ENCODE assay signal across 8 cellular contexts in the genomic region with DNA sequence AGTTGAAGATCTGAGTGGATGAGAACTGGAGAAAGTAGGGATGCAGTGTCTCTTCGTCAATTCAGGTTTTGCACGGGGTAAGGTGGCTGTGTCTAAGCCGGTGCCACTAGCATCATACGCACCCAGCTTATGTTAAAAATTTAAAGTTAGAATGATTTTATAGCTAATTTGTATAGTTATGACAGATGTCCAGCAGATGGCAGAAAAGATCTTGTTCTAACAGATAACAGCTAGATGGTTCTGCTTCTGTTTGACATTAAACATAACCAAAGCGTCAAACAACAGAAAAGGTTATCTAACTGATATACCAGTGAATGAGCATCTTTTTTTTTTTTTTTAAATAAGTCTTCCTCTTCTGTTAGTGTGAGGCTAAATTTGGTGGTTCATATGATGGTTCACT. TPM values are rescaled to one million over a fixed set of nuclear protein-coding genes. Genes with fewer than 3 reads are reported as not detected.
DNase-seq lines count a peak whose midpoint lies in the region; ATAC-seq, FAIRE-seq and TF ChIP-seq lines count a peak whose summit lies in the region.

No MANE protein-coding gene starts in this region.

- no peaks in the 10 kb centered on the region for H3K79me2 ChIP-seq in K562 (ENCODE audit: control insufficient read depth, insufficient read depth, low read length)

- no peak overlapping the region for H3K27ac ChIP-seq in K562 (ENCODE audit: extremely low read depth, low read depth, low read length)

- CTCF ChIA-PET in K562 (lab: Yijun Ruan, JAX; ENCODE audit: low intra/inter-chr PET ratio), result interaction anchor here (0.6 to 3.2 kb wide), 13 partner anchors 13 to 356 kb away, joined by 3 to 46 read pairs (median 5); no protein-coding TSS in a partner anchor

- intact Hi-C loops in K562 (cut with micrococcal nuclease), result loop anchor here (1.0 to 10.0 kb wide), 5 partner anchors 55 to 291 kb away; no protein-coding TSS in a partner anchor
- intact Hi-C loops in left colon (cut with DNase I, micrococcal nuclease), result loop anchor here in 1 of 2 donors (5.0 kb wide), 2 partner anchors 79 to 99 kb away; no protein-coding TSS in a partner anchor

- H3K4me1 Mint-ChIP-seq in activated T-cell treated with anti-CD3 and anti-CD28 coated beads, Interleukin-2, amount 50 U/mL, for 24 hours (ENCODE audit: low read depth), result peaks cover 3% of the 10 kb centered on the region

- TF ChIP-seq EP300 in K562 (IDR thresholded peaks at IDR 0.05; ENCODE audit: low read length), result no peak

- peak; percentile 31 for FAIRE-seq in GM19239 (lab: Jason Lieb, UNC)
- FAIRE-seq in K562 (lab: Jason Lieb, UNC), result peak; percentile 37

- DNase-seq in AG10803 (ENCODE audit: low read depth) (peak; percentile 63), GM19239 (ENCODE audit: insufficient read length, low spot score) (peak; percentile 16), NCI-H226 (peak; percentile 16), K562 (ENCODE audit: extremely low read depth in 1 of 4, low spot score in 3 of 4) (peak; percentile 36 to 72 (median 46)), left colon (no peak)
- no peak for DNase-seq in activated T-cell treated with anti-CD3 and anti-CD28 coated beads, Interleukin-2, amount 50 U/mL, for 24 hours

- 0 out of 2 replicates have a peak, but pooled peaks cover 4% of the 10 kb centered on the region for H3K9me3 ChIP-seq in K562 (replicated peaks; ENCODE audit: control insufficient read depth, insufficient read depth, low read depth, low read length)

- H3K9ac ChIP-seq in K562 (ENCODE audit: insufficient read depth in 1 of 2, low read depth in 2 of 2, low read length in 2 of 2), result no peak overlapping the region

- POLR2A ChIA-PET in K562 (lab: Yijun Ruan, JAX), result interaction anchor here (0.6 to 1.5 kb wide), 5 partner anchors 10 to 125 kb away, joined by 3 to 7 read pairs (median 5); no protein-coding TSS in a partner anchor

- no peak for TF ChIP-seq POLR2A in K562 (conservative IDR thresholded peaks at IDR 0.05)

- no peaks in the 10 kb centered on the region for H3K36me3 Mint-ChIP-seq in activated T-cell treated with anti-CD3 and anti-CD28 coated beads, Interleukin-2, amount 50 U/mL, for 24 hours (ENCODE audit: low read depth)

- no peaks in the 10 kb centered on the region for H3K9me1 ChIP-seq in K562 (ENCODE audit: control insufficient read depth, insufficient read depth, low read length)

- H3K4me3 ChIP-seq in AG10803 (ENCODE audit: low read length), result no peak overlapping the region
- no peak overlapping the region for H3K4me3 ChIP-seq in K562

- no peak overlapping the region for H3K4me2 ChIP-seq in K562 (ENCODE audit: insufficient read depth, low read length)

- ATAC-seq in K562, result peak; percentile 45
- peak; percentile 70 for ATAC-seq in left colon
- ATAC-seq in HG02623 (IDR thresholded peaks at IDR 0.05; ENCODE audit: unreplicated experiment), result no peak
- ATAC-seq in HG03159 (IDR thresholded peaks at IDR 0.05; ENCODE audit: unreplicated experiment), result no peak

- no peaks in the 10 kb centered on the region for H3K27me3 ChIP-seq in K562 (ENCODE audit: control insufficient read depth in 2 of 2, insufficient read depth in 2 of 2, low read length in 2 of 2)

- BruUV-seq in K562 (replicated peaks; lab: Mats Ljungman, UMichigan), result no TSS peak

- in situ Hi-C loops in K562 (cut with MboI), result loop anchor here (5.0 kb wide), 1 partner anchor 176 kb away; no protein-coding TSS in a partner anchor

- no peak overlapping the region for H2AFZ ChIP-seq in K562 (ENCODE audit: low read depth, low read length)

- 13% methylated on average over 5 of the region's 5 CpGs for WGBS in K562 (ENCODE audit: insufficient coverage, low coverage, missing lambda C conversion rate)

- H4K20me1 ChIP-seq in K562 (replicated peaks; ENCODE audit: control insufficient read depth, insufficient read depth, low read length), result no peaks in the 10 kb centered on the region

- H3K4me3 Mint-ChIP-seq in activated T-cell treated with anti-CD3 and anti-CD28 coated beads, Interleukin-2, amount 50 U/mL, for 24 hours, result no peak overlapping the region

- no peak overlapping the region for H3K27ac Mint-ChIP-seq in activated T-cell treated with anti-CD3 and anti-CD28 coated beads, Interleukin-2, amount 50 U/mL, for 24 hours

- TF ChIP-seq CTCF in AG10803 (conservative IDR thresholded peaks at IDR 0.05; ENCODE audit: low read length), result peak; percentile 56
- TF ChIP-seq CTCF in K562 (IDR thresholded peaks at IDR 0.05 in 2 of 3, conservative IDR thresholded peaks at IDR 0.05 in 1 of 3; ENCODE audit: insufficient read depth in 2 of 3, low read depth in 1 of 3, low read length in 3 of 3), result peak in 2 of 3 experiments; percentile 50 to 69; a peak in 3 of 6 replicates

- no peaks in the 10 kb centered on the region for H3K9me3 Mint-ChIP-seq in activated T-cell treated with anti-CD3 and anti-CD28 coated beads, Interleukin-2, amount 50 U/mL, for 24 hours

- H3K4me1 ChIP-seq in K562 (replicated peaks in 1 of 2; ENCODE audit: control insufficient read depth in 2 of 2, insufficient read depth in 2 of 2, low read length in 2 of 2), result peaks cover 24 to 32% of the 10 kb centered on the region in 2 experiments

- TF ChIP-seq RAD21 in K562 (CRISPR knock-in tag; conservative IDR thresholded peaks at IDR 0.05 in 1 of 2, IDR thresholded peaks at IDR 0.05 in 1 of 2), result peak; percentile 71 to 84

- H3K27me3 Mint-ChIP-seq in activated T-cell treated with anti-CD3 and anti-CD28 coated beads, Interleukin-2, amount 50 U/mL, for 24 hours, result no peaks in the 10 kb centered on the region

- H3K36me3 ChIP-seq in K562 (ENCODE audit: control insufficient read depth, insufficient read depth, low read length), result no peaks in the 10 kb centered on the region

RNA-seq across cellular contexts. Expression of a gene that starts 18.8 kb away (rescaled TPM):
- not detected in 2 replicates for total RNA-seq in K562 (2011; cell fraction: chromatin; rRNA removed; ENCODE audit: low replicate concordance)
- total RNA-seq in K562 (2011; cell fraction: nucleolus; rRNA removed), result not detected in 2 replicates
- total RNA-seq in K562 (2011; cell fraction: nucleoplasm; rRNA removed), result not detected in 2 replicates
- total RNA-seq in K562 (2014; rRNA removed) (2.2 and 4.3 TPM in 2 replicates), K562 (2014; rRNA removed; fragmentation: Illumina TruSeq; extraction: Trizol) (4.1 and 5.1 TPM in 2 replicates), K562 (2015; rRNA removed; fragmentation: Illumina TruSeq; extraction: Trizol) (2.5 and 2.6 TPM in 2 replicates), K562 (2021) (2.0 and 3.4 TPM in 2 replicates), left colon (not detected)
- polyA plus RNA-seq in K562 (2011; rRNA removed) (2.7 and 8.9 TPM in 2 replicates), K562 (2014; fragmentation: Illumina TruSeq; extraction: Trizol) (5.3 and 6.7 TPM in 2 replicates), K562 (2014; fragmentation: Nextera tagmentation; extraction: Ambion mirVana) (1 to 10 TPM; 7.4 to 7.7 TPM), K562 (2014; rRNA removed) (6.2 and 6.9 TPM in 2 replicates)
- 2.0 and 3.9 TPM in 2 replicates for polyA plus RNA-seq in K562 (2011; cell fraction: cytosol; rRNA removed)
- 0.95 and 7.2 TPM in 2 replicates for polyA plus RNA-seq in K562 (2011; cell fraction: nucleus; rRNA removed)
- 5.7 and 8.7 TPM in 2 replicates for polyA plus RNA-seq in K562 (2012)
- polyA minus RNA-seq in K562 (2011; rRNA and poly(A)+ RNA removed), result 1.7 TPM in 1 of 2 replicates, not detected in the other
- polyA minus RNA-seq in K562 (2011; cell fraction: cytosol; rRNA and poly(A)+ RNA removed), result not detected in 2 replicates
- polyA minus RNA-seq in K562 (2011; cell fraction: nucleus; rRNA and poly(A)+ RNA removed), result not detected in 2 replicates

RNA-seq across cellular contexts. Expression of a gene that starts 51.7 kb away (rescaled TPM):
- not detected in 2 replicates for total RNA-seq in K562 (2011; cell fraction: chromatin; rRNA removed; ENCODE audit: low replicate concordance)
- total RNA-seq in K562 (2011; cell fraction: nucleolus; rRNA removed), result not detected in 2 replicates
- total RNA-seq in K562 (2011; cell fraction: nucleoplasm; rRNA removed), result not detected in 2 replicates
- total RNA-seq in K562 (2014; rRNA removed) (0.08 TPM in 1 of 2 replicates, not detected in the other), K562 (2014; rRNA removed; fragmentation: Illumina TruSeq; extraction: Trizol) (not detected in 2 replicates), K562 (2015; rRNA removed; fragmentation: Illumina TruSeq; extraction: Trizol) (not detected in 2 replicates), K562 (2021) (not detected in 2 replicates), left colon (not detected)
- polyA plus RNA-seq in K562 (2011; rRNA removed) (not detected in 2 replicates), K562 (2014; fragmentation: Illumina TruSeq; extraction: Trizol) (not detected in 2 replicates), K562 (2014; fragmentation: Nextera tagmentation; extraction: Ambion mirVana) (under 1 TPM in 1 of 2 experiments, not detected in 1; 0.07 TPM), K562 (2014; rRNA removed) (not detected in 2 replicates)
- not detected in 2 replicates for polyA plus RNA-seq in K562 (2011; cell fraction: cytosol; rRNA removed)
- not detected in 2 replicates for polyA plus RNA-seq in K562 (2011; cell fraction: nucleus; rRNA removed)
- not detected in 2 replicates for polyA plus RNA-seq in K562 (2012)
- polyA minus RNA-seq in K562 (2011; rRNA and poly(A)+ RNA removed), result not detected in 2 replicates
- not detected in 2 replicates for polyA minus RNA-seq in K562 (2011; cell fraction: cytosol; rRNA and poly(A)+ RNA removed)
- not detected in 2 replicates for polyA minus RNA-seq in K562 (2011; cell fraction: nucleus; rRNA and poly(A)+ RNA removed)

RNA-seq across cellular contexts. Expression of a gene that starts 56.2 kb away (rescaled TPM):
- not detected in 2 replicates for total RNA-seq in K562 (2011; cell fraction: chromatin; rRNA removed; ENCODE audit: low replicate concordance)
- total RNA-seq in K562 (2011; cell fraction: nucleolus; rRNA removed), result not detected in 2 replicates
- total RNA-seq in K562 (2011; cell fraction: nucleoplasm; rRNA removed), result not detected in 2 replicates
- 0.08 TPM in 1 of 2 replicates, not detected in the other for total RNA-seq in K562 (2014; rRNA removed)
- total RNA-seq in K562 (2014; rRNA removed; fragmentation: Illumina TruSeq; extraction: Trizol), result not detected in 2 replicates
- 0.07 TPM in 1 of 2 replicates, not detected in the other for total RNA-seq in K562 (2015; rRNA removed; fragmentation: Illumina TruSeq; extraction: Trizol)
- total RNA-seq in K562 (2021), result not detected in 2 replicates
- not detected in 2 replicates for polyA plus RNA-seq in K562 (2011; rRNA removed)
- polyA plus RNA-seq in K562 (2011; cell fraction: cytosol; rRNA removed), result 0.04 and 0.06 TPM in 2 replicates
- polyA plus RNA-seq in K562 (2011; cell fraction: nucleus; rRNA removed), result 0.10 TPM in 1 of 2 replicates, not detected in the other
- 0.07 and 0.08 TPM in 2 replicates for polyA plus RNA-seq in K562 (2012)
- not detected in 2 replicates for polyA plus RNA-seq in K562 (2014; fragmentation: Illumina TruSeq; extraction: Trizol)
- polyA plus RNA-seq in K562 (2014; fragmentation: Nextera tagmentation; extraction: Ambion mirVana), result under 1 TPM in 1 of 2 experiments, not detected in 1; 0.03 TPM
- polyA plus RNA-seq in K562 (2014; rRNA removed), result not detected in 2 replicates
- polyA minus RNA-seq in K562 (2011; rRNA and poly(A)+ RNA removed), result 0.14 TPM in 1 of 2 replicates, not detected in the other
- not detected in 2 replicates for polyA minus RNA-seq in K562 (2011; cell fraction: cytosol; rRNA and poly(A)+ RNA removed)
- polyA minus RNA-seq in K562 (2011; cell fraction: nucleus; rRNA and poly(A)+ RNA removed), result not detected in 2 replicates
- total RNA-seq in left colon, result not detected

Comparison
In these comparisons a context has a peak if more than half of its experiments do, and no peak if none do; other contexts are left out.
1. DNase-seq: peak in AG10803 (single experiment), GM19239 (single experiment), NCI-H226 (single experiment) and K562 (4 of 4); none in left colon (0 of 2) and activated T-cell treated with anti-CD3 and anti-CD28 coated beads, Interleukin-2, amount 50 U/mL, for 24 hours (single experiment).
2. ATAC-seq: peak in K562 (single experiment) and left colon (single experiment); none in HG02623 (single experiment) and HG03159 (single experiment).